ENCODE assay signal across 8 cellular contexts in genomic region chr22:23837911-23838685, GRCh38. TPM values are rescaled to one million over a fixed set of nuclear protein-coding genes. Genes with fewer than 3 reads are reported as not detected.
DNase-seq lines count a peak whose midpoint lies in the region; ATAC-seq, FAIRE-seq and TF ChIP-seq lines count a peak whose summit lies in the region.

No MANE protein-coding gene starts in this region.

- TF ChIP-seq CTCF in HEK293 (tag by site-specific recombination; IDR thresholded peaks at IDR 0.05) (no peak), WTC11 (IDR thresholded peaks at IDR 0.05) (no peak), kidney epithelial cell (IDR thresholded peaks at IDR 0.05; ENCODE audit: insufficient read depth, low read length, poor library complexity, severe bottlenecking) (no peak)

- POLR2A ChIA-PET in HEK293 (lab: Yijun Ruan, JAX) (interaction anchor here (0.7 to 1.2 kb wide), 3 partner anchors 20 to 67 kb away, joined by 3 to 7 read pairs (median 3); partner anchors contain the start of gene SLC2A11), WTC11 (lab: Charles Lee) (interaction anchor here (1.1 to 1.2 kb wide), 3 partner anchors 12 to 20 kb away, joined by 3 to 4 read pairs (median 3); partner anchors contain the start of gene SLC2A11)

- H3K27me3 ChIP-seq in kidney epithelial cell (ENCODE audit: control insufficient read depth, insufficient read depth, low read length) = peaks cover 21% of the 10 kb centered on the region

- no peaks in the 10 kb centered on the region for H3K4me1 ChIP-seq in HEK293 (ENCODE audit: control insufficient read depth, insufficient read depth, low read length)

- peaks cover 23% of the 10 kb centered on the region for H3K27me3 Mint-ChIP-seq in WTC11 (ENCODE audit: low read depth)

- H3K36me3 Mint-ChIP-seq in WTC11 = peaks cover 3% of the 10 kb centered on the region

- peaks cover 20% of the 10 kb centered on the region for H3K4me1 Mint-ChIP-seq in WTC11

- ATAC-seq in WTC11 (no peak), HG02759 (IDR thresholded peaks at IDR 0.05; ENCODE audit: unreplicated experiment) (no peak)

- no peak for DNase-seq in WTC11 (ENCODE audit: low spot score)
- DNase-seq in kidney epithelial cell (ENCODE audit: low read depth) = no peak
- DNase-seq in urothelium cell line (ENCODE audit: low spot score) = no peak
- no peak for DNase-seq in cerebellar nuclear complex (lab: John Stamatoyannopoulos, UW)
- DNase-seq in SK-N-DZ (ENCODE audit: low spot score) = no peak

- H3K9me3 Mint-ChIP-seq in WTC11 = no peaks in the 10 kb centered on the region

- peak overlapping the region; percentile 57; the same call in 1 of the 2 replicates for H3K4me3 ChIP-seq in GM08714 (ENCODE audit: low read length)
- H3K4me3 ChIP-seq in HEK293 (ENCODE audit: low read depth, low read length) = peak overlapping the region; percentile 49
- H3K4me3 ChIP-seq in kidney epithelial cell (ENCODE audit: low read depth, low read length) = peak overlapping the region; percentile 33

- H3K27ac ChIP-seq in HEK293 (ENCODE audit: extremely low read depth, low read depth, low read length) = peak overlapping the region; percentile 28; the same call in 1 of the 2 replicates

- H3K36me3 ChIP-seq in HEK293 (ENCODE audit: control insufficient read depth in 2 of 2, insufficient read depth in 1 of 2, low read length in 2 of 2) = peaks cover 0 to 42% of the 10 kb centered on the region in 2 experiments; a peak in 1 of 3 replicates
- peaks cover 2% of the 10 kb centered on the region for H3K36me3 ChIP-seq in kidney epithelial cell (ENCODE audit: control insufficient read depth, insufficient read depth, low read length)

- H3K27ac Mint-ChIP-seq in WTC11 = peak overlapping the region; percentile 92

- peak; percentile 61 for FAIRE-seq in urothelium cell line (lab: Jason Lieb, UNC)

- H3K9me3 ChIP-seq in HEK293 (ENCODE audit: control insufficient read depth, insufficient read depth, low read depth, low read length) = no peaks in the 10 kb centered on the region

- peak overlapping the region; percentile 88 for H3K4me3 Mint-ChIP-seq in WTC11

- CTCF ChIA-PET in HEK293 (lab: Yijun Ruan, JAX) = no interaction called here
- CTCF ChIA-PET in WTC11 (lab: Charles Lee) = interaction anchor here (0.8 to 2.6 kb wide), 6 partner anchors 12 to 92 kb away, joined by 3 to 31 read pairs (median 4); partner anchors contain the start of gene SLC2A11

TF ChIP-seq in HEK293, 187 proteins besides CTCF, POLR2A, EP300 and RAD21:
- TF ChIP-seq ZNF23 (tag by site-specific recombination; IDR thresholded peaks at IDR 0.05; ENCODE audit: borderline replicate concordance) = no peak
- peak; percentile 37; the same call in 1 of the 2 replicates for TF ChIP-seq ZNF600 (tag by site-specific recombination; IDR thresholded peaks at IDR 0.05)
- peak; percentile 58 for TF ChIP-seq ZBTB17 (tag by site-specific recombination; IDR thresholded peaks at IDR 0.05)
- TF ChIP-seq, protein P1, sequence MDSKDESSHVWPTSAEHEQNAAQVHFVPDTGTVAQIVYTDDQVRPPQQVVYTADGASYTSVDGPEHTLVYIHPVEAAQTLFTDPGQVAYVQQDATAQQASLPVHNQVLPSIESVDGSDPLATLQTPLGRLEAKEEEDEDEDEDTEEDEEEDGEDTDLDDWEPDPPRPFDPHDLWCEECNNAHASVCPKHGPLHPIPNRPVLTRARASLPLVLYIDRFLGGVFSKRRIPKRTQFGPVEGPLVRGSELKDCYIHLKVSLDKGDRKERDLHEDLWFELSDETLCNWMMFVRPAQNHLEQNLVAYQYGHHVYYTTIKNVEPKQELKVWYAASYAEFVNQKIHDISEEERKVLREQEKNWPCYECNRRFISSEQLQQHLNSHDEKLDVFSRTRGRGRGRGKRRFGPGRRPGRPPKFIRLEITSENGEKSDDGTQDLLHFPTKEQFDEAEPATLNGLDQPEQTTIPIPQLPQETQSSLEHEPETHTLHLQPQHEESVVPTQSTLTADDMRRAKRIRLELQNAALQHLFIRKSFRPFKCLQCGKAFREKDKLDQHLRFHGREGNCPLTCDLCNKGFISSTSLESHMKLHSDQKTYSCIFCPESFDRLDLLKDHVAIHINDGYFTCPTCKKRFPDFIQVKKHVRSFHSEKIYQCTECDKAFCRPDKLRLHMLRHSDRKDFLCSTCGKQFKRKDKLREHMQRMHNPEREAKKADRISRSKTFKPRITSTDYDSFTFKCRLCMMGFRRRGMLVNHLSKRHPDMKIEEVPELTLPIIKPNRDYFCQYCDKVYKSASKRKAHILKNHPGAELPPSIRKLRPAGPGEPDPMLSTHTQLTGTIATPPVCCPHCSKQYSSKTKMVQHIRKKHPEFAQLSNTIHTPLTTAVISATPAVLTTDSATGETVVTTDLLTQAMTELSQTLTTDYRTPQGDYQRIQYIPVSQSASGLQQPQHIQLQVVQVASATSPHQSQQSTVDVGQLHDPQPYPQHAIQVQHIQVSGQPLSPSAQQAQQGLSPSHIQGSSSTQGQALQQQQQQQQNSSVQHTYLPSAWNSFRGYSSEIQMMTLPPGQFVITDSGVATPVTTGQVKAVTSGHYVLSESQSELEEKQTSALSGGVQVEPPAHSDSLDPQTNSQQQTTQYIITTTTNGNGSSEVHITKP (tag by site-specific recombination; IDR thresholded peaks at IDR 0.05) = 0 out of 2 replicates have a peak, but pooled peaks have one; percentile 0
- no peak for TF ChIP-seq ZNF473 (tag by site-specific recombination; IDR thresholded peaks at IDR 0.05)
- TF ChIP-seq HOXC10 (CRISPR knock-in tag; IDR thresholded peaks at IDR 0.05) = no peak
TF ChIP-seq in HEK293: peak in this region for 3.

TF ChIP-seq in WTC11, 78 proteins besides CTCF, POLR2A, EP300 and RAD21 (continues in another document):
- TF ChIP-seq NR2C2 (CRISPR knock-in tag; IDR thresholded peaks at IDR 0.05) (no peak), E2F4 (CRISPR knock-in tag; IDR thresholded peaks at IDR 0.05; ENCODE audit: borderline replicate concordance, low read depth) (no peak), ZSCAN18 (CRISPR knock-in tag; IDR thresholded peaks at IDR 0.05) (no peak), ATF1 (CRISPR knock-in tag; IDR thresholded peaks at IDR 0.05) (no peak), TEAD1 (CRISPR knock-in tag; IDR thresholded peaks at IDR 0.05) (no peak), CREB1 (CRISPR knock-in tag; IDR thresholded peaks at IDR 0.05) (no peak)
- TF ChIP-seq, protein P2, sequence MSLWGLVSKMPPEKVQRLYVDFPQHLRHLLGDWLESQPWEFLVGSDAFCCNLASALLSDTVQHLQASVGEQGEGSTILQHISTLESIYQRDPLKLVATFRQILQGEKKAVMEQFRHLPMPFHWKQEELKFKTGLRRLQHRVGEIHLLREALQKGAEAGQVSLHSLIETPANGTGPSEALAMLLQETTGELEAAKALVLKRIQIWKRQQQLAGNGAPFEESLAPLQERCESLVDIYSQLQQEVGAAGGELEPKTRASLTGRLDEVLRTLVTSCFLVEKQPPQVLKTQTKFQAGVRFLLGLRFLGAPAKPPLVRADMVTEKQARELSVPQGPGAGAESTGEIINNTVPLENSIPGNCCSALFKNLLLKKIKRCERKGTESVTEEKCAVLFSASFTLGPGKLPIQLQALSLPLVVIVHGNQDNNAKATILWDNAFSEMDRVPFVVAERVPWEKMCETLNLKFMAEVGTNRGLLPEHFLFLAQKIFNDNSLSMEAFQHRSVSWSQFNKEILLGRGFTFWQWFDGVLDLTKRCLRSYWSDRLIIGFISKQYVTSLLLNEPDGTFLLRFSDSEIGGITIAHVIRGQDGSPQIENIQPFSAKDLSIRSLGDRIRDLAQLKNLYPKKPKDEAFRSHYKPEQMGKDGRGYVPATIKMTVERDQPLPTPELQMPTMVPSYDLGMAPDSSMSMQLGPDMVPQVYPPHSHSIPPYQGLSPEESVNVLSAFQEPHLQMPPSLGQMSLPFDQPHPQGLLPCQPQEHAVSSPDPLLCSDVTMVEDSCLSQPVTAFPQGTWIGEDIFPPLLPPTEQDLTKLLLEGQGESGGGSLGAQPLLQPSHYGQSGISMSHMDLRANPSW (CRISPR knock-in tag; conservative IDR thresholded peaks at IDR 0.05; ENCODE audit: low read depth) = no peak

RNA-seq across cellular contexts. Expression of gene DERL3, which starts 0.7 kb away (rescaled TPM):
- total RNA-seq in WTC11 (2021) (10.9 to 12.5 TPM (median 11.3 TPM) in 3 replicates), kidney epithelial cell (0.54 and 2.3 TPM in 2 replicates)
- not detected in 2 replicates for polyA plus RNA-seq in SK-N-DZ (2014; cell fraction: cytosol; rRNA removed)
- polyA plus RNA-seq in SK-N-DZ (2014; cell fraction: nucleus; rRNA removed) = not detected in 2 replicates

RNA-seq across cellular contexts. Expression of gene SLC2A11, which starts 19.6 kb away (rescaled TPM):
- 17.2 to 21.1 TPM (median 19.9 TPM) in 3 replicates for total RNA-seq in WTC11 (2021)
- total RNA-seq in kidney epithelial cell = 22.4 and 28.4 TPM in 2 replicates
- polyA plus RNA-seq in SK-N-DZ (2014; cell fraction: cytosol; rRNA removed) = 16.8 and 28.5 TPM in 2 replicates
- polyA plus RNA-seq in SK-N-DZ (2014; cell fraction: nucleus; rRNA removed) = 43.3 and 56.5 TPM in 2 replicates

RNA-seq across cellular contexts. Expression of gene SMARCB1, which starts 51.3 kb away (rescaled TPM):
- 135 to 149 TPM (median 146 TPM) in 3 replicates for total RNA-seq in WTC11 (2021)
- total RNA-seq in kidney epithelial cell = 163 and 168 TPM in 2 replicates
- 161 and 174 TPM in 2 replicates for polyA plus RNA-seq in SK-N-DZ (2014; cell fraction: cytosol; rRNA removed)
- 101 and 114 TPM in 2 replicates for polyA plus RNA-seq in SK-N-DZ (2014; cell fraction: nucleus; rRNA removed)

RNA-seq across cellular contexts. Expression of gene MIF, which starts 56.1 kb away (rescaled TPM):
- total RNA-seq in WTC11 (2021) (1,424 to 1,978 TPM (median 1,885 TPM) in 3 replicates), kidney epithelial cell (606 and 627 TPM in 2 replicates)
- 1,022 and 1,207 TPM in 2 replicates for polyA plus RNA-seq in SK-N-DZ (2014; cell fraction: cytosol; rRNA removed)
- 607 and 719 TPM in 2 replicates for polyA plus RNA-seq in SK-N-DZ (2014; cell fraction: nucleus; rRNA removed)
